In genomic region chr20:35771367-35771688, GRCh38 we compare ENCODE assay signal across 1 cellular context.
TF ChIP-seq lines count a peak whose summit lies in the region.

No MANE protein-coding gene starts in this region.

TF ChIP-seq in H1, 55 proteins besides CTCF, POLR2A, EP300 and RAD21:
- TF ChIP-seq SRF (IDR thresholded peaks at IDR 0.05; ENCODE audit: low read depth, low read length), result no peak
- no peak for TF ChIP-seq RBBP5 (IDR thresholded peaks at IDR 0.05; ENCODE audit: borderline replicate concordance, low read depth, low read length)
- no peak for TF ChIP-seq E2F6 (IDR thresholded peaks at IDR 0.05)
- no peak for TF ChIP-seq YY1 (IDR thresholded peaks at IDR 0.05; ENCODE audit: low read depth, low read length)
- no peak for TF ChIP-seq PHF8 (conservative IDR thresholded peaks at IDR 0.05; ENCODE audit: low read depth, low read length)
- TF ChIP-seq BCL11A (IDR thresholded peaks at IDR 0.05; ENCODE audit: low read depth in 2 of 2, low read length in 2 of 2), result no peak
- no peak for TF ChIP-seq SIRT6 (IDR thresholded peaks at IDR 0.05; ENCODE audit: low read length)
- TF ChIP-seq JUND (IDR thresholded peaks at IDR 0.05; ENCODE audit: low read length), result no peak
- no peak for TF ChIP-seq JUN (IDR thresholded peaks at IDR 0.05; ENCODE audit: low read depth, low read length)
- TF ChIP-seq RNF2 (IDR thresholded peaks at IDR 0.05; ENCODE audit: borderline replicate concordance, low read depth, low read length, missing control alignments, poor library complexity, severe bottlenecking), result no peak
- no peak for TF ChIP-seq CBX5 (IDR thresholded peaks at IDR 0.05; ENCODE audit: low read depth, low read length)
- TF ChIP-seq CTBP2 (IDR thresholded peaks at IDR 0.05; ENCODE audit: borderline replicate concordance, insufficient read depth, insufficient read length, low read length), result no peak
- no peak for TF ChIP-seq ZNF274 (IDR thresholded peaks at IDR 0.05; ENCODE audit: borderline replicate concordance, extremely low read depth, low read length)
- TF ChIP-seq GTF2F1 (IDR thresholded peaks at IDR 0.05; ENCODE audit: borderline replicate concordance, low read depth, low read length), result no peak
